ENCODE assay signal across 12 cellular contexts in genomic region chr13:24269803-24270202, GRCh38. TPM values are rescaled to one million over a fixed set of nuclear protein-coding genes. Genes with fewer than 3 reads are reported as not detected.
DNase-seq lines count a peak whose midpoint lies in the region; ATAC-seq and TF ChIP-seq lines count a peak whose summit lies in the region.
"Had no signal": no experiment of that assay in that cellular context is flagged by ENCODE, and none has a peak within 500 bp of the region (broad histone marks: within the 10 kb centered on the region; RNA-seq: fewer than 3 reads in every experiment).

No MANE protein-coding gene starts in this region.

- H3K4me1 Mint-ChIP-seq in activated CD4-positive, alpha-beta T cell treated with anti-CD3 and anti-CD28 coated beads, Interleukin-2, amount 10 ng/mL, durations not matched to agents 24 days and 14 days, result peaks cover 84% of the 10 kb centered on the region
- H3K4me1 Mint-ChIP-seq in activated CD8-positive, alpha-beta T cell treated with anti-CD3 and anti-CD28 coated beads for 36 hours (ENCODE audit: low read depth), result peaks cover 83% of the 10 kb centered on the region
- H3K4me1 Mint-ChIP-seq in stimulated activated memory B cell treated with anti-CD40 and anti-IgM and Interleukin-4, amounts not matched to agents 10 μg/mL and 1 μg/mL and 100 μg/mL, for 72 hours, result peaks cover 70% of the 10 kb centered on the region

- no peak for ATAC-seq in activated CD8-positive, alpha-beta T cell treated with anti-CD3 and anti-CD28 coated beads for 36 hours
- no peak for ATAC-seq in stimulated activated memory B cell treated with anti-CD40 and anti-IgM and Interleukin-4, amounts not matched to agents 10 μg/mL and 1 μg/mL and 100 μg/mL, for 72 hours
- ATAC-seq in HG03095 (IDR thresholded peaks at IDR 0.05; ENCODE audit: unreplicated experiment) (no peak), HG02798 (IDR thresholded peaks at IDR 0.05; ENCODE audit: poor library complexity, unreplicated experiment) (no peak), HG03521 (IDR thresholded peaks at IDR 0.05; ENCODE audit: unreplicated experiment) (no peak)

- CTCF ChIA-PET in activated CD8-positive, alpha-beta T cell treated with anti-CD3 and anti-CD28 coated beads for 36 hours (lab: Charles Lee), result interaction anchor here (0.7 to 1.8 kb wide), 6 partner anchors 8 to 423 kb away, joined by 3 to 7 read pairs (median 4); no protein-coding TSS in a partner anchor

- no peak for TF ChIP-seq CTCF in activated CD8-positive, alpha-beta T cell treated with anti-CD3 and anti-CD28 coated beads for 36 hours (IDR thresholded peaks at IDR 0.05)

- peak overlapping the region; percentile 91 for H3K4me3 Mint-ChIP-seq in activated CD4-positive, alpha-beta T cell treated with anti-CD3 and anti-CD28 coated beads, Interleukin-2, amount 10 ng/mL, durations not matched to agents 24 days and 14 days
- peak overlapping the region; percentile 87 for H3K4me3 Mint-ChIP-seq in activated CD8-positive, alpha-beta T cell treated with anti-CD3 and anti-CD28 coated beads for 36 hours
- H3K4me3 Mint-ChIP-seq in stimulated activated memory B cell treated with anti-CD40 and anti-IgM and Interleukin-4, amounts not matched to agents 10 μg/mL and 1 μg/mL and 100 μg/mL, for 72 hours, result no peak overlapping the region
- H3K4me3 Mint-ChIP-seq: H9 had no signal

- DNase-seq in activated CD4-positive, alpha-beta T cell treated with anti-CD3 and anti-CD28 coated beads, Interleukin-2, amount 10 ng/mL, durations not matched to agents 24 days and 14 days, result no peak
- no peak for DNase-seq in activated CD4-positive, alpha-beta T cell treated with anti-CD3 and anti-CD28 coated beads, Interleukin-2, amount 50 U/mL, for 4 hours
- DNase-seq in activated CD8-positive, alpha-beta T cell treated with anti-CD3 and anti-CD28 coated beads for 36 hours, result no peak
- peak; percentile 34 for DNase-seq in fibroblast of peridontal ligament (ENCODE audit: extremely low read depth)
- DNase-seq: H9; NCI-H1092; NCI-H748 treated with DMSO at 0.1 percent for 48 hours; stimulated activated CD4-positive, alpha-beta T cell treated with anti-CD3 and anti-CD28 coated beads, Interleukin-12 subunit alpha, Interleukin-12 subunit beta, amount 100 ng/mL, for 4 hours had no signal

- H3K36me3 Mint-ChIP-seq in activated CD4-positive, alpha-beta T cell treated with anti-CD3 and anti-CD28 coated beads, Interleukin-2, amount 10 ng/mL, durations not matched to agents 24 days and 14 days (ENCODE audit: low read depth), result peaks cover 26% of the 10 kb centered on the region
- peaks cover 36% of the 10 kb centered on the region for H3K36me3 Mint-ChIP-seq in activated CD8-positive, alpha-beta T cell treated with anti-CD3 and anti-CD28 coated beads for 36 hours (ENCODE audit: low read depth)
- no peaks in the 10 kb centered on the region for H3K36me3 Mint-ChIP-seq in stimulated activated memory B cell treated with anti-CD40 and anti-IgM and Interleukin-4, amounts not matched to agents 10 μg/mL and 1 μg/mL and 100 μg/mL, for 72 hours

- peak overlapping the region; percentile 96 for H3K27ac Mint-ChIP-seq in activated CD4-positive, alpha-beta T cell treated with anti-CD3 and anti-CD28 coated beads, Interleukin-2, amount 10 ng/mL, durations not matched to agents 24 days and 14 days
- peak overlapping the region; percentile 98 for H3K27ac Mint-ChIP-seq in activated CD8-positive, alpha-beta T cell treated with anti-CD3 and anti-CD28 coated beads for 36 hours
- peak overlapping the region; percentile 100 for H3K27ac Mint-ChIP-seq in stimulated activated memory B cell treated with anti-CD40 and anti-IgM and Interleukin-4, amounts not matched to agents 10 μg/mL and 1 μg/mL and 100 μg/mL, for 72 hours

- H3K9me3 Mint-ChIP-seq in activated CD4-positive, alpha-beta T cell treated with anti-CD3 and anti-CD28 coated beads, Interleukin-2, amount 10 ng/mL, durations not matched to agents 24 days and 14 days, result no peaks in the 10 kb centered on the region
- no peaks in the 10 kb centered on the region for H3K9me3 Mint-ChIP-seq in activated CD8-positive, alpha-beta T cell treated with anti-CD3 and anti-CD28 coated beads for 36 hours
- no peaks in the 10 kb centered on the region for H3K9me3 Mint-ChIP-seq in stimulated activated memory B cell treated with anti-CD40 and anti-IgM and Interleukin-4, amounts not matched to agents 10 μg/mL and 1 μg/mL and 100 μg/mL, for 72 hours
- H3K9me3 Mint-ChIP-seq: H9 had no signal

- peaks cover 2% of the 10 kb centered on the region for H3K27me3 Mint-ChIP-seq in activated CD4-positive, alpha-beta T cell treated with anti-CD3 and anti-CD28 coated beads, Interleukin-2, amount 10 ng/mL, durations not matched to agents 24 days and 14 days
- H3K27me3 Mint-ChIP-seq in activated CD8-positive, alpha-beta T cell treated with anti-CD3 and anti-CD28 coated beads for 36 hours, result no peaks in the 10 kb centered on the region
- no peaks in the 10 kb centered on the region for H3K27me3 Mint-ChIP-seq in stimulated activated memory B cell treated with anti-CD40 and anti-IgM and Interleukin-4, amounts not matched to agents 10 μg/mL and 1 μg/mL and 100 μg/mL, for 72 hours

- POLR2A ChIA-PET in activated CD8-positive, alpha-beta T cell treated with anti-CD3 and anti-CD28 coated beads for 36 hours (lab: Charles Lee), result interaction anchor here (0.6 to 14.8 kb wide), 6 partner anchors 7 to 242 kb away, joined by 3 to 227 read pairs (median 5); partner anchors contain the start of gene PARP4

- intact Hi-C loops in activated CD4-positive, alpha-beta T cell treated with anti-CD3 and anti-CD28 coated beads, Interleukin-2, amount 10 ng/mL, durations not matched to agents 24 days and 14 days (cut with micrococcal nuclease), result loop anchor here (5.0 to 10.0 kb wide), 3 partner anchors 308 to 1015 kb away; partner anchors contain the start of gene MTMR6
- intact Hi-C loops in activated CD8-positive, alpha-beta T cell treated with anti-CD3 and anti-CD28 coated beads for 36 hours (cut with micrococcal nuclease), result loop anchor here (2.0 kb wide), 1 partner anchor 17 kb away; no protein-coding TSS in a partner anchor

RNA-seq across cellular contexts. Expression of gene C1QTNF9, which starts 39.6 kb away (rescaled TPM):
- total RNA-seq in activated CD4-positive, alpha-beta T cell treated with anti-CD3 and anti-CD28 coated beads, Interleukin-2, amount 10 ng/mL, durations not matched to agents 24 days and 14 days, result 0.09 TPM in 1 of 2 replicates, not detected in the other
- not detected for total RNA-seq in activated CD8-positive, alpha-beta T cell treated with anti-CD3 and anti-CD28 coated beads for 36 hours
- total RNA-seq: H9 had no signal
